Comparison of ENCODE assay signal across 8 cellular contexts in the genomic region with DNA sequence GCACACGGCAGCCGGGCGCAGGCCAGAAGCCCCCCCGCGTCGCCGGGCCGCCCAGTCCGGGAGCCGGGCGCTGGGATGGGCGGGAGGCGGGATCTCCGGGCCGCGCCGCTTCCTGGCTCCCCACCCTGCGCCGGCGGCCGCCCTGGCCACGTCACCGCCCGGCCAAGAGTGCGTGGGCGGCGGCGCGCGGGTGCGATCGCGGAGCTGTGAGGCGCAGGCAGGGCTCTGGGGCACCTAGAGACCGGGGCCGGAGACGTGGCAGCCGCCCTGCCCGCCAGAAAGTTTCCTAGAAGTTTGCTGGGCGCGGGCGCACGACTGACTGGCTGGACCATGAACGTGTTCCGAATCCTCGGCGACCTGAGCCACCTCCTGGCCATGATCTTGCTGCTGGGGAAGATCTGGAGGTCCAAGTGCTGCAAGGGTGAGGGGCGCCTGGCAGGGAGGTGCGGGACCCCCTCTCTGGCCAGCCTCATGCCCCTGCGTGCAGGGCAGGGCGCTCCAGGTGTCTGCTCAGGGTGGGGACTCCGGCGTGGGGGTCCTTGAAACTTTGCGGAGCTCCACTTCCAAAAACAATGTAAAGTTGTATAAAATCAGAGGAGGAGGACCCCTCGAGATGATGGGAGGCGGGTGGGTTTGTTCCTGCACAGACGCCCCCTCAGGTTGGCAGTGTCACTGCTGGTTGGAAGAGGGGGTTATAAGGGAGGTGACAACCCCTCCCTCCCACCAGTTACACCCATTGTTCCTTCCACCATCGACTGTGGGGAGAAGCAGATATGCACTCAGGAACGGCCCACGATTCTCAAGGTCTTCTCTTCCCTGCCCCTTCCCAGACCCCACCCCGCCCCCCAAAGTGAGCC. TPM values are rescaled to one million over a fixed set of nuclear protein-coding genes. Genes with fewer than 3 reads are reported as not detected.
DNase-seq lines count a peak whose midpoint lies in the region; ATAC-seq, FAIRE-seq and TF ChIP-seq lines count a peak whose summit lies in the region.

A gene (plus strand): TSS at position 193 of the 857 bp plus-strand sequence. CDS start 138 bp downstream, at position 331.

- peak within 1 kb of the TSS; percentile 35 for H3K4me3 Mint-ChIP-seq in CD4-positive, alpha-beta T cell
- H3K4me3 Mint-ChIP-seq in endodermal cell (peak within 1 kb of the TSS; percentile 68), mesothelial cell of epicardium (peak within 1 kb of the TSS; percentile 73)

- CTCF ChIA-PET in CD4-positive, alpha-beta T cell (lab: Charles Lee): interaction anchor here (1.0 kb wide), 1 partner anchor 56 kb away, joined by 4 read pairs; no protein-coding TSS in a partner anchor

- peak; percentile 69 for ATAC-seq in CD4-positive, alpha-beta T cell (ENCODE audit: poor library complexity)
- ATAC-seq in GM18517 (IDR thresholded peaks at IDR 0.05; ENCODE audit: unreplicated experiment) (no peak), HG03175 (IDR thresholded peaks at IDR 0.05; ENCODE audit: unreplicated experiment) (no peak)

- intact Hi-C loops in CD4-positive, alpha-beta T cell (cut with DNase I, micrococcal nuclease): no loop called here

- H3K4me3 ChIP-seq in endodermal cell (ENCODE audit: low read length): peak within 1 kb of the TSS; percentile 82

- no peaks in the 10 kb centered on the region for H3K4me1 ChIP-seq in endodermal cell (ENCODE audit: control insufficient read depth, insufficient read depth, low read length)

- H3K9me3 ChIP-seq in CD4-positive, alpha-beta T cell (ENCODE audit: control insufficient read depth, low read length): no peaks in the 10 kb centered on the region
- H3K9me3 ChIP-seq in endodermal cell (ENCODE audit: control insufficient read depth, low read length): no peaks in the 10 kb centered on the region

- FAIRE-seq in HTR-8/SVneo (lab: Jason Lieb, UNC): no peak

- H3K9me3 Mint-ChIP-seq in CD4-positive, alpha-beta T cell: no peaks in the 10 kb centered on the region
- H3K9me3 Mint-ChIP-seq in endodermal cell (no peaks in the 10 kb centered on the region), mesothelial cell of epicardium (no peaks in the 10 kb centered on the region)

- peaks cover 43% of the 10 kb centered on the region for H3K27me3 Mint-ChIP-seq in CD4-positive, alpha-beta T cell
- peaks cover 43% of the 10 kb centered on the region for H3K27me3 Mint-ChIP-seq in endodermal cell (ENCODE audit: insufficient read depth)
- H3K27me3 Mint-ChIP-seq in mesothelial cell of epicardium (ENCODE audit: low read depth): peaks cover 6% of the 10 kb centered on the region

- TF ChIP-seq CTCF in CD4-positive, alpha-beta T cell (IDR thresholded peaks at IDR 0.05): no peak
- TF ChIP-seq CTCF in endodermal cell (conservative IDR thresholded peaks at IDR 0.05) (peak; percentile 72), mesothelial cell of epicardium (IDR thresholded peaks at IDR 0.05; ENCODE audit: unreplicated experiment) (no peak)

- no peak within 1 kb of the TSS for H3K27ac Mint-ChIP-seq in CD4-positive, alpha-beta T cell
- no peak within 1 kb of the TSS for H3K27ac Mint-ChIP-seq in endodermal cell
- H3K27ac Mint-ChIP-seq in mesothelial cell of epicardium: peak within 1 kb of the TSS; percentile 66

- no peaks in the 10 kb centered on the region for H3K36me3 ChIP-seq in endodermal cell (ENCODE audit: control insufficient read depth, insufficient read depth, low read length)

- no peak within 1 kb of the TSS for H3K27ac ChIP-seq in CD4-positive, alpha-beta T cell (ENCODE audit: low read depth, low read length)
- no peak within 1 kb of the TSS for H3K27ac ChIP-seq in endodermal cell (ENCODE audit: low read depth, low read length)

- DNase-seq in CD4-positive, alpha-beta T cell: peak in 3 of 10 experiments; percentile 20 to 29 (median 22)
- peak; percentile 72 for DNase-seq in HTR-8/SVneo (ENCODE audit: insufficient read length, low spot score)
- DNase-seq in activated CD4-positive, alpha-beta T cell treated with anti-CD3 and anti-CD28 coated beads, Interleukin-2, amount 50 U/mL, for 4 hours: peak; percentile 21 to 33
- DNase-seq in endodermal cell: peak; percentile 74
- peak in 1 of 2 experiments; percentile 70 for DNase-seq in mesothelial cell of epicardium (ENCODE audit: low spot score in 2 of 2, unreplicated experiment in 2 of 2)
- DNase-seq in stimulated activated CD8-positive, alpha-beta memory T cell treated with anti-CD3 and anti-CD28 coated beads, Interleukin-7, amount 100 ng/mL, for 48 hours (ENCODE audit: extremely low read depth in 1 of 2, low read depth in 1 of 2): peak; percentile 28 to 45

- H3K9ac ChIP-seq in endodermal cell (ENCODE audit: extremely low read depth, low read length, poor library complexity, severe bottlenecking): peak within 1 kb of the TSS; percentile 83

- WGBS in endodermal cell (ENCODE audit: insufficient coverage in 1 of 2, insufficient read length in 1 of 2), 2 experiments: 5 to 6% methylated on average over 31 to 61 of the region's 61 CpGs

- no peaks in the 10 kb centered on the region for H3K36me3 Mint-ChIP-seq in CD4-positive, alpha-beta T cell (ENCODE audit: low read depth)
- H3K36me3 Mint-ChIP-seq in endodermal cell (ENCODE audit: low read depth): no peaks in the 10 kb centered on the region
- H3K36me3 Mint-ChIP-seq in mesothelial cell of epicardium: no peaks in the 10 kb centered on the region

- no peaks in the 10 kb centered on the region for H3K4me1 Mint-ChIP-seq in CD4-positive, alpha-beta T cell (ENCODE audit: low read depth)
- H3K4me1 Mint-ChIP-seq in endodermal cell: peaks cover 5% of the 10 kb centered on the region
- H3K4me1 Mint-ChIP-seq in mesothelial cell of epicardium: peaks cover 22% of the 10 kb centered on the region

- H3K27me3 ChIP-seq in CD4-positive, alpha-beta T cell (ENCODE audit: control insufficient read depth, insufficient read depth, low read length): peaks cover 31% of the 10 kb centered on the region
- no peaks in the 10 kb centered on the region for H3K27me3 ChIP-seq in endodermal cell (ENCODE audit: control insufficient read depth, insufficient read depth, low read length, poor library complexity, severe bottlenecking)

- POLR2A ChIA-PET in CD4-positive, alpha-beta T cell (lab: Charles Lee): interaction anchor here (1.7 kb wide), 1 partner anchor 13 kb away, joined by 4 read pairs; no protein-coding TSS in a partner anchor

RNA-seq across cellular contexts. Expression of the gene that starts here (rescaled TPM):
- total RNA-seq in CD4-positive, alpha-beta T cell: not detected
- 10 to 100 TPM; 11.4 to 14.9 TPM for total RNA-seq in endodermal cell
- polyA plus RNA-seq in endodermal cell (2013, experiment 1 of 2): 14.6 TPM
- polyA plus RNA-seq in endodermal cell (2013, experiment 2 of 2): 14.8 TPM
- total RNA-seq in mesothelial cell of epicardium: 14.5 to 15.6 TPM (median 14.6 TPM) in 3 replicates

Comparison
In these comparisons a context has a peak if more than half of its experiments do, and no peak if none do; other contexts are left out.
1. RNA of the gene that starts here (total RNA-seq): 11.4 to 14.9 TPM in endodermal cell and 14.5 to 15.6 TPM in mesothelial cell of epicardium; not detected in CD4-positive, alpha-beta T cell; every median in the first group is over 10 times any median in the second.
2. Peak in ATAC-seq in CD4-positive, alpha-beta T cell; RNA of the gene not detected or under 1 TPM.
3. Peak in every context shown above with its lines, with median percentiles within 50 percentile points of each other: H3K4me3 Mint-ChIP-seq.